17 cellular contexts compared by ENCODE assay signal in the genomic region with DNA sequence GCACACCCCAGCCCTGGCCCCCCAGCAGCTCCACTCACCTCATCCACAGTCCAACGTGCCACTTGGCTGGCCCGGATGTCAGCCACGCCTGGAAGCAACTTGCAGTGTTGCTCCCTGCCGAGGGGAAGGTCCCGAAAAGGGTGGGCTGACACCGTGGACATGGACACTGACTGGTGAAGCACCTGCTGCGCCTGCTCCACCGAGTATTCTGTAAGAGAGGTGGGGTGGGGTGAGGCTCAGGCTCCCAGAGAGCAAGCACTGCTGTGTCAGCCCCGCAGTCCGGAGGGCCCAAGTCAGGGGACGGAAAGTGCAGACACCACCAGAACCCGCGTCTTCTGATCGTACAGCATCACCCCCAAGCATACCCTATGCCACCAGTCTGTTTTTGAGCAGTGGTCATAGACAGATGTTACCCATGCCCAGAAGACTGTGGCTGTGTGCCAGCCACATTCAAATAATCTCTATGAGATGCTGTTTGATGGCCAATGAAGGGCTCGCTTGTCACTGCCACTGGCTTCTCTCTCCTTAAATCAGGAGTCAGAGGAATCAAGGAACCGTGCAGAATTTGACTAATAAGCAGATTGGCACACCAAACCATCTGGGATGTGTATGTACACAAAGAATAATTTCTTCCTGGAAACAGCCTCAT.
"Had no signal": no experiment of that assay in that cellular context is flagged by ENCODE, and none has a peak within 500 bp of the region (broad histone marks: within the 10 kb centered on the region; RNA-seq: fewer than 3 reads in every experiment).

No MANE protein-coding gene starts in this region.

- H3K4me1 Mint-ChIP-seq: activated CD8-positive, alpha-beta memory T cell treated with anti-CD3 and anti-CD28 coated beads, Interleukin-2, amount 10 ng/mL, durations not matched to agents 7 days and 5 days had no signal

- H3K9me3 ChIP-seq: body of pancreas, right atrium auricular region, stomach, testis had no signal

- H3K27ac Mint-ChIP-seq: activated B cell treated with CpG ODN at 0.5 μM for 24 hours; activated CD4-positive, alpha-beta memory T cell treated with anti-CD3 and anti-CD28 coated beads for 36 hours; activated CD8-positive, alpha-beta memory T cell treated with anti-CD3 and anti-CD28 coated beads, Interleukin-2, amount 10 ng/mL, durations not matched to agents 7 days and 5 days; activated naive CD8-positive, alpha-beta T cell treated with anti-CD3 and anti-CD28 coated beads for 36 hours; T-cell; type B pancreatic cell had no signal

- H3K4me1 ChIP-seq: body of pancreas, testis had no signal

- H3K36me3 Mint-ChIP-seq: activated CD4-positive, alpha-beta memory T cell treated with anti-CD3 and anti-CD28 coated beads for 36 hours; activated CD8-positive, alpha-beta memory T cell treated with anti-CD3 and anti-CD28 coated beads, Interleukin-2, amount 10 ng/mL, durations not matched to agents 7 days and 5 days; activated naive CD8-positive, alpha-beta T cell treated with anti-CD3 and anti-CD28 coated beads for 36 hours; naive thymus-derived CD8-positive, alpha-beta T cell; T-cell; type B pancreatic cell had no signal

- H3K4me3 ChIP-seq: body of pancreas, right atrium auricular region, stomach, testis had no signal

- H3K36me3 ChIP-seq: right atrium auricular region, stomach had no signal

- H3K27me3 Mint-ChIP-seq: activated B cell treated with CpG ODN at 0.5 μM for 24 hours; activated CD4-positive, alpha-beta memory T cell treated with anti-CD3 and anti-CD28 coated beads for 36 hours; activated CD8-positive, alpha-beta memory T cell treated with anti-CD3 and anti-CD28 coated beads, Interleukin-2, amount 10 ng/mL, durations not matched to agents 7 days and 5 days; activated naive CD8-positive, alpha-beta T cell treated with anti-CD3 and anti-CD28 coated beads for 36 hours; naive thymus-derived CD8-positive, alpha-beta T cell had no signal

- ATAC-seq: activated CD8-positive, alpha-beta memory T cell treated with anti-CD3 and anti-CD28 coated beads, Interleukin-2, amount 10 ng/mL, durations not matched to agents 7 days and 5 days; body of pancreas had no signal

- H3K27me3 ChIP-seq: body of pancreas, right atrium auricular region, stomach, testis had no signal

- H3K4me3 Mint-ChIP-seq: activated B cell treated with CpG ODN at 0.5 μM for 24 hours; activated CD4-positive, alpha-beta memory T cell treated with anti-CD3 and anti-CD28 coated beads for 36 hours; activated CD8-positive, alpha-beta memory T cell treated with anti-CD3 and anti-CD28 coated beads, Interleukin-2, amount 10 ng/mL, durations not matched to agents 7 days and 5 days; activated naive CD8-positive, alpha-beta T cell treated with anti-CD3 and anti-CD28 coated beads for 36 hours; type B pancreatic cell had no signal

- H3K27ac ChIP-seq: body of pancreas, right atrium auricular region, stomach, testis had no signal

- H3K9me3 Mint-ChIP-seq: activated B cell treated with CpG ODN at 0.5 μM for 24 hours; activated CD4-positive, alpha-beta memory T cell treated with anti-CD3 and anti-CD28 coated beads for 36 hours; activated naive CD8-positive, alpha-beta T cell treated with anti-CD3 and anti-CD28 coated beads for 36 hours; naive thymus-derived CD8-positive, alpha-beta T cell; T-cell; type B pancreatic cell had no signal

- DNase-seq: activated B cell treated with CpG ODN at 0.5 μM for 24 hours; activated CD4-positive, alpha-beta memory T cell treated with anti-CD3 and anti-CD28 coated beads for 36 hours; activated CD4-positive, alpha-beta T cell treated with anti-CD3 and anti-CD28 coated beads for 4 hours; activated CD8-positive, alpha-beta memory T cell treated with anti-CD3 and anti-CD28 coated beads, Interleukin-2, amount 10 ng/mL, durations not matched to agents 7 days and 5 days; amniotic stem cell; body of pancreas; glutamatergic neuron; mammary epithelial cell; stimulated activated CD4-positive, alpha-beta T cell treated with anti-CD3 and anti-CD28 coated beads, Interleukin-15, amount 100 ng/mL, for 24 hours; stimulated activated CD4-positive, alpha-beta T cell treated with anti-CD3 and anti-CD28 coated beads, Interleukin-2, amount 100 ng/mL, for 48 hours; stomach; testis had no signal
